In the genomic region with DNA sequence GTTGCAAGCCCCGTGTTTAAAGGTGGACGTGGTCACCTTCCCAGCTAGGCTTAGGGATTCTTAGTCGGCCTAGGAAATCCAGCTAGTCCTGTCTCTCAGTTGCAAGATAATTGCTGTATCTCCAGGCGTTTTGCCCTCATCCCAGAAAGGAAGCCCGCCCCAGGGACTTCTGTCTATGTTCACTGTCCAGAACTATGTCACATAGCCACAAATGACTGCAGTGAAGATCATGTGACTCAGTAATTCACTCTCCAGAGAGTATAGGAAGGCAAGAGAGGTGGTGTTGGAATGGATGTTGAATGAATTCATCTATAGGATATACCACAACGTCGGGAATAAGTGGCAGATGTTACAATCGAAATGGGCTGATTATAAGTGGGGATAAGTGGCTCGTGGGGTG, we compare ENCODE assay signal across 34 cellular contexts. TPM values are rescaled to one million over a fixed set of nuclear protein-coding genes. Genes with fewer than 3 reads are reported as not detected.
"Had no signal": no experiment of that assay in that cellular context is flagged by ENCODE, and none has a peak within 500 bp of the region (broad histone marks: within the 10 kb centered on the region; RNA-seq: fewer than 3 reads in every experiment).

No MANE protein-coding gene starts in this region.

- H3K4me3 ChIP-seq: adrenal gland, body of pancreas, breast epithelium, coronary artery, PC-9, SK-N-MC had no signal

- H3K4me2 ChIP-seq: PC-9 had no signal

- H3K27ac Mint-ChIP-seq: activated CD4-positive, alpha-beta memory T cell treated with anti-CD3 and anti-CD28 coated beads for 36 hours; activated naive CD4-positive, alpha-beta T cell treated with anti-CD3 and anti-CD28 coated beads for 36 hours; activated naive CD4-positive, alpha-beta T cell treated with anti-CD3 and anti-CD28 coated beads, Interleukin-2, amount 50 U/mL, for 72 hours; activated T-helper 1 cell treated with anti-CD3 and anti-CD28 coated beads, Interleukin-12 subunit alpha, Interleukin-12 subunit beta, Interleukin-2, Interleukin-4 antibody, amounts not matched to agents 30 ng/mL and 10 ng/mL and 1 ng/mL, durations not matched to agents 14 hours and 24 hours and 36 hours; WTC11 had no signal

- H3K27me3 ChIP-seq: adrenal gland, body of pancreas, breast epithelium had no signal

- H3K36me3 Mint-ChIP-seq: activated CD4-positive, alpha-beta memory T cell treated with anti-CD3 and anti-CD28 coated beads for 36 hours; activated naive CD4-positive, alpha-beta T cell treated with anti-CD3 and anti-CD28 coated beads, Interleukin-2, amount 50 U/mL, for 72 hours; WTC11 had no signal

- H3K9me3 Mint-ChIP-seq: activated CD4-positive, alpha-beta memory T cell treated with anti-CD3 and anti-CD28 coated beads for 36 hours; activated naive CD4-positive, alpha-beta T cell treated with anti-CD3 and anti-CD28 coated beads for 36 hours; activated naive CD4-positive, alpha-beta T cell treated with anti-CD3 and anti-CD28 coated beads, Interleukin-2, amount 50 U/mL, for 72 hours; activated T-cell treated with anti-CD3 and anti-CD28 coated beads, Interleukin-2, amount 50 U/mL, for 4 hours; activated T-helper 1 cell treated with anti-CD3 and anti-CD28 coated beads, Interleukin-12 subunit alpha, Interleukin-12 subunit beta, Interleukin-2, Interleukin-4 antibody, amounts not matched to agents 30 ng/mL and 10 ng/mL and 1 ng/mL, durations not matched to agents 14 hours and 24 hours and 36 hours; WTC11 had no signal

- DNase-seq: activated CD4-positive, alpha-beta memory T cell treated with anti-CD3 and anti-CD28 coated beads for 36 hours; activated CD4-positive, alpha-beta T cell treated with anti-CD3 and anti-CD28 coated beads for 4 hours; activated CD4-positive, alpha-beta T cell treated with anti-CD3 and anti-CD28 coated beads, Interleukin-2, amount 50 U/mL, for 1 hour; activated CD8-positive, alpha-beta memory T cell treated with anti-CD3 and anti-CD28 coated beads, Interleukin-2, amount 50 U/mL, for 4 hours; activated gamma-delta T cell treated with Interleukin-2 at 50 U/mL for 16 hours; activated naive CD4-positive, alpha-beta T cell treated with anti-CD3 and anti-CD28 coated beads for 36 hours; activated T-cell treated with anti-CD3 and anti-CD28 coated beads for 4 hours; activated T-cell treated with anti-CD3 and anti-CD28 coated beads, Interleukin-2, amount 50 U/mL, for 4 hours; adrenal gland; body of pancreas; NCI-H1048; NCI-H1105 treated with DMSO at 0.1 percent for 48 hours; NCI-H1436; NCI-H1694 treated with DMSO at 0.1 percent for 48 hours; NCI-H2029; NCI-H2107; NCI-H226; NCI-H446 treated with DMSO at 0.1 percent for 48 hours; NCI-H774; PC-9; SIG-M5 had no signal

- H3K4me1 ChIP-seq: adrenal gland, breast epithelium had no signal

- H3K27me3 Mint-ChIP-seq: activated CD4-positive, alpha-beta memory T cell treated with anti-CD3 and anti-CD28 coated beads for 36 hours had no signal

- H3K36me3 ChIP-seq: breast epithelium had no signal

- H3K9me3 ChIP-seq: adrenal gland, body of pancreas, breast epithelium had no signal

- H3K27ac ChIP-seq: adrenal gland, body of pancreas, breast epithelium, coronary artery, PC-9, RWPE1, SK-N-MC had no signal

- H3K4me3 Mint-ChIP-seq: activated CD4-positive, alpha-beta memory T cell treated with anti-CD3 and anti-CD28 coated beads for 36 hours; activated naive CD4-positive, alpha-beta T cell treated with anti-CD3 and anti-CD28 coated beads for 36 hours; activated T-cell treated with anti-CD3 and anti-CD28 coated beads, Interleukin-2, amount 50 U/mL, for 4 hours; activated T-helper 1 cell treated with anti-CD3 and anti-CD28 coated beads, Interleukin-12 subunit alpha, Interleukin-12 subunit beta, Interleukin-2, Interleukin-4 antibody, amounts not matched to agents 30 ng/mL and 10 ng/mL and 1 ng/mL, durations not matched to agents 14 hours and 24 hours and 36 hours; WTC11 had no signal

- H2AFZ ChIP-seq: PC-9 had no signal

- ATAC-seq: activated CD4-positive, CD25-positive, alpha-beta regulatory T cell treated with anti-CD3 and anti-CD28 coated beads, Interleukin-2, amount 50 U/mL, for 24 hours; activated naive CD4-positive, alpha-beta T cell treated with anti-CD3 and anti-CD28 coated beads, Interleukin-2, amount 50 U/mL, for 72 hours; activated T-cell treated with anti-CD3 and anti-CD28 coated beads, Interleukin-2, amount 50 U/mL, for 4 hours; body of pancreas; Right ventricle myocardium inferior had no signal

RNA-seq across cellular contexts. Expression of a gene that starts 0.3 kb away (rescaled TPM):
- total RNA-seq: activated CD4-positive, alpha-beta memory T cell treated with anti-CD3 and anti-CD28 coated beads for 36 hours; activated naive CD4-positive, alpha-beta T cell treated with anti-CD3 and anti-CD28 coated beads for 36 hours; activated T-cell treated with anti-CD3 and anti-CD28 coated beads, Interleukin-2, amount 50 U/mL, for 4 hours; activated T-helper 1 cell treated with anti-CD3 and anti-CD28 coated beads, Interleukin-12 subunit alpha, Interleukin-12 subunit beta, Interleukin-2, Interleukin-4 antibody, amounts not matched to agents 30 ng/mL and 10 ng/mL and 1 ng/mL, durations not matched to agents 14 hours and 24 hours and 36 hours; adrenal gland; astrocyte; body of pancreas; breast epithelium; cardiac septum; PC-9; Right ventricle myocardium inferior; T-helper 1 cell treated with Interleukin-12 subunit alpha and Interleukin-12 subunit beta and Interleukin-4 antibody, amounts not matched to agents 30 ng/mL and 1 ng/mL, for 36 hours; T-helper 2 cell treated with Interferon-gamma antibody and Interleukin-4, amounts not matched to agents 100 ng/mL and 5 ng/mL, for 36 hours had no signal
- polyA plus RNA-seq: adrenal gland had no signal
